ENCODE assay signal across 9 cellular contexts in the genomic region with DNA sequence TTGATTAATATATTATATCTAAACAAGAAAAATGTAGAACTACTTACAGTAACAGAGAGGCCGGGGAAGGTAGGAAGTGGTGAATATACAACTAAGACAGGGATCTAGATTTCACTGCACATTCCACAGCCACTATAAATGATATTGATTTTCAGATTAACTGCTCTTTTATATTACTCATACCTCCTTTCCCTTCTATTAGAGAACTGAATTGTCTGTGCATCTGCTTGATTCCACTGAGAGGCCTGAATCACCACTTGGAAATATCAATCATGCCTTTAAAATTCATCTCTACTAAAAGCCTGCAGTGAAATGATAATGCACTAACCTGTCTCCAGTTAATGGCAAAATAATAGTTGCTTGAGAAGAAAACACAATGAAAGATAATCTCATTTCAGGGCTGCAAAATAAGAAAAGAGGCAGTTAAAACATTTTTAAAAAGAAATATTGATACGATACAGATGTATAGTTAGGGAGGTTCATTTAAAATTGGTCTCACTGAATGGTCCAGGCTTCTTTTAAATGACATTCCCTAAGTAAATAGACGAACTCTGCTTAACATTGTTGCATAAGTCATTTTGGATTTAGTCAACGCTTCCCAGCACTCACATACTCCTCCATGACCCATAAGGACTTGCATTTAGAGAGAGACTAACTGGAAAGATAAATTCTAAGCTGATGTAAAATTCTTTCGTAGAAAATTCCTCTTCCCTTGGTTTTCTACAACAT. TPM values are rescaled to one million over a fixed set of nuclear protein-coding genes. Genes with fewer than 3 reads are reported as not detected.
DNase-seq lines count a peak whose midpoint lies in the region; TF ChIP-seq lines count a peak whose summit lies in the region.
"Had no signal": no experiment of that assay in that cellular context is flagged by ENCODE, and none has a peak within 500 bp of the region (broad histone marks: within the 10 kb centered on the region; RNA-seq: fewer than 3 reads in every experiment).

No MANE protein-coding gene starts in this region.

- TF ChIP-seq POLR2A in breast epithelium (IDR thresholded peaks at IDR 0.05) (no peak), tibial nerve (IDR thresholded peaks at IDR 0.05) (no peak)

- H3K27ac ChIP-seq in breast epithelium (no peak overlapping the region), hepatocyte (peak overlapping the region; percentile 31), tibial nerve (peak overlapping the region in 3 of 4 donors; percentile 43 to 97 (median 95))

- no peaks in the 10 kb centered on the region for H3K9me3 Mint-ChIP-seq in MCF 10A (ENCODE audit: unreplicated experiment)
- H3K9me3 Mint-ChIP-seq in activated CD4-positive, alpha-beta memory T cell treated with anti-CD3 and anti-CD28 coated beads for 36 hours = no peaks in the 10 kb centered on the region

- no peak overlapping the region for H3K4me3 Mint-ChIP-seq in MCF 10A (ENCODE audit: unreplicated experiment)
- H3K4me3 Mint-ChIP-seq in activated CD4-positive, alpha-beta memory T cell treated with anti-CD3 and anti-CD28 coated beads for 36 hours = peak overlapping the region; percentile 88

- H3K27ac Mint-ChIP-seq in MCF 10A (ENCODE audit: low read depth, unreplicated experiment) = peak overlapping the region; percentile 44
- H3K27ac Mint-ChIP-seq in activated CD4-positive, alpha-beta memory T cell treated with anti-CD3 and anti-CD28 coated beads for 36 hours = peak overlapping the region; percentile 65

- peaks cover 4% of the 10 kb centered on the region for H3K36me3 Mint-ChIP-seq in MCF 10A (ENCODE audit: insufficient read depth, unreplicated experiment)
- peaks cover 23% of the 10 kb centered on the region for H3K36me3 Mint-ChIP-seq in activated CD4-positive, alpha-beta memory T cell treated with anti-CD3 and anti-CD28 coated beads for 36 hours

- no peaks in the 10 kb centered on the region for H3K36me3 ChIP-seq in breast epithelium
- no peaks in the 10 kb centered on the region for H3K36me3 ChIP-seq in hepatocyte (replicated peaks; ENCODE audit: insufficient read depth, low read depth)
- H3K36me3 ChIP-seq in tibial nerve = peaks cover 0 to 51% (median 2%) of the 10 kb centered on the region in 3 donors

- no peak for TF ChIP-seq EP300 in tibial nerve (IDR thresholded peaks at IDR 0.05)

- BruUV-seq in MCF 10A (replicated peaks; lab: Mats Ljungman, UMichigan) = no TSS peak

- H3K4me1 ChIP-seq in breast epithelium (no peaks in the 10 kb centered on the region), hepatocyte (ENCODE audit: insufficient read depth) (peaks cover 24% of the 10 kb centered on the region), tibial nerve (peaks cover 0 to 42% (median 17%) of the 10 kb centered on the region in 4 donors)

- TF ChIP-seq CTCF in MCF 10A (IDR thresholded peaks at IDR 0.05; ENCODE audit: unreplicated experiment) (no peak), breast epithelium (IDR thresholded peaks at IDR 0.05) (no peak), hepatocyte (IDR thresholded peaks at IDR 0.05; ENCODE audit: poor library complexity) (no peak), tibial nerve (IDR thresholded peaks at IDR 0.05) (no peak)

- WGBS in hepatocyte (ENCODE audit: low lambda C conversion rate, missing lambda C conversion rate) = 66% methylated on average over 5 of the region's 5 CpGs
- 80% methylated on average over 5 of the region's 5 CpGs for WGBS in tibial nerve, 2 donors

- no peaks in the 10 kb centered on the region for H3K27me3 ChIP-seq in breast epithelium
- no peaks in the 10 kb centered on the region for H3K27me3 ChIP-seq in hepatocyte
- H3K27me3 ChIP-seq in tibial nerve = no peaks in the 10 kb centered on the region

- CTCF ChIA-PET in MCF 10A (lab: Yijun Ruan, JAX) = no interaction called here
- CTCF ChIA-PET in activated CD4-positive, alpha-beta memory T cell treated with anti-CD3 and anti-CD28 coated beads for 36 hours (lab: Charles Lee) = no interaction called here

- H3K9me3 ChIP-seq in breast epithelium = no peaks in the 10 kb centered on the region
- H3K9me3 ChIP-seq in hepatocyte (ENCODE audit: low read depth) = no peaks in the 10 kb centered on the region
- no peaks in the 10 kb centered on the region for H3K9me3 ChIP-seq in tibial nerve

- no peak overlapping the region for H2AFZ ChIP-seq in hepatocyte

- peaks cover 15% of the 10 kb centered on the region for H3K79me2 ChIP-seq in hepatocyte

- H3K4me2 ChIP-seq in hepatocyte = peak overlapping the region; percentile 91

- intact Hi-C loops in MCF 10A (cut with micrococcal nuclease) = no loop called here
- intact Hi-C loops in breast epithelium (cut with DNase I; ENCODE audit: low total_unique reads) = no loop called here
- intact Hi-C loops in activated CD4-positive, alpha-beta memory T cell treated with anti-CD3 and anti-CD28 coated beads for 36 hours (cut with micrococcal nuclease) = loop anchor here (1.0 to 2.0 kb wide), 4 partner anchors 8 to 148 kb away; no protein-coding TSS in a partner anchor

- H3K4me3 ChIP-seq in breast epithelium (peak overlapping the region in 1 of 3 donors; percentile 99), hepatocyte (no peak overlapping the region), tibial nerve (no peak overlapping the region)

- H4K20me1 ChIP-seq in hepatocyte (ENCODE audit: insufficient read depth, poor library complexity, severe bottlenecking) = no peaks in the 10 kb centered on the region

- H3K9me2 ChIP-seq in hepatocyte (replicated peaks; ENCODE audit: insufficient read depth) = no peaks in the 10 kb centered on the region

- POLR2A ChIA-PET in MCF 10A (lab: Yijun Ruan, JAX) = interaction anchor here (1.0 kb wide), 1 partner anchor 61 kb away, joined by 3 read pairs; no protein-coding TSS in a partner anchor
- POLR2A ChIA-PET in activated CD4-positive, alpha-beta memory T cell treated with anti-CD3 and anti-CD28 coated beads for 36 hours (lab: Charles Lee) = interaction anchor here (1.3 to 1.4 kb wide), 2 partner anchors 11 to 39 kb away, joined by 3 to 7 read pairs; no protein-coding TSS in a partner anchor

- no peaks in the 10 kb centered on the region for H3K27me3 Mint-ChIP-seq in MCF 10A (ENCODE audit: insufficient read depth, unreplicated experiment)
- H3K27me3 Mint-ChIP-seq in activated CD4-positive, alpha-beta memory T cell treated with anti-CD3 and anti-CD28 coated beads for 36 hours = no peaks in the 10 kb centered on the region

- peaks cover 22% of the 10 kb centered on the region for H3K4me1 Mint-ChIP-seq in MCF 10A (ENCODE audit: insufficient read depth, unreplicated experiment)
- peaks cover 69% of the 10 kb centered on the region for H3K4me1 Mint-ChIP-seq in activated CD4-positive, alpha-beta memory T cell treated with anti-CD3 and anti-CD28 coated beads for 36 hours (ENCODE audit: low read depth)

- DNase-seq in MCF 10A (ENCODE audit: unreplicated experiment) = peak; percentile 27
- DNase-seq in breast epithelium (ENCODE audit: low spot score in 2 of 2) = no peak
- no peak for DNase-seq in activated CD4-positive, alpha-beta memory T cell treated with anti-CD3 and anti-CD28 coated beads for 36 hours
- no peak for DNase-seq in hepatocyte (ENCODE audit: low spot score)
- DNase-seq in tibial nerve (ENCODE audit: low spot score in 2 of 2) = no peak
- DNase-seq in DMS53 treated with DMSO at 0.1 percent for 48 hours (lab: John Stamatoyannopoulos, UW; ENCODE audit: unreplicated experiment) = no peak
- DNase-seq in NCI-H2171 treated with DMSO at 0.1 percent for 48 hours (lab: John Stamatoyannopoulos, UW) = no peak
- DNase-seq in NCI-H1694 treated with DMSO at 0.1 percent for 48 hours (lab: John Stamatoyannopoulos, UW) = no peak
- DNase-seq: NCI-H2081 treated with DMSO at 0.1 percent for 48 hours had no signal

RNA-seq across cellular contexts. Expression of gene ANTXR2, which starts 3.8 kb away (rescaled TPM):
- total RNA-seq in MCF 10A (2022) = 31.0 and 45.1 TPM in 2 replicates
- 100 to 1,000 TPM in 1 of 3 donors, 10 to 100 TPM in 2; 55.1 to 229 (median 77.4) TPM for total RNA-seq in breast epithelium
- 10 to 100 TPM; 12.6 to 14.4 TPM for total RNA-seq in activated CD4-positive, alpha-beta memory T cell treated with anti-CD3 and anti-CD28 coated beads for 36 hours
- total RNA-seq in hepatocyte = 41.8 and 46.5 TPM in 2 replicates
- polyA plus RNA-seq in hepatocyte = 25.2 and 30.7 TPM in 2 replicates
- total RNA-seq in tibial nerve = 100 to 1,000 TPM in 3 of 4 donors, 10 to 100 TPM in 1; 69.6 to 139 (median 118) TPM

Comparison
In these comparisons a context has a peak if more than half of its experiments do, and no peak if none do; other contexts are left out.
1. H3K27ac ChIP-seq: peak in hepatocyte (single experiment) and tibial nerve (3 of 4); none in breast epithelium (0 of 2).